Comparison of ENCODE assay signal across 26 cellular contexts in the genomic region with DNA sequence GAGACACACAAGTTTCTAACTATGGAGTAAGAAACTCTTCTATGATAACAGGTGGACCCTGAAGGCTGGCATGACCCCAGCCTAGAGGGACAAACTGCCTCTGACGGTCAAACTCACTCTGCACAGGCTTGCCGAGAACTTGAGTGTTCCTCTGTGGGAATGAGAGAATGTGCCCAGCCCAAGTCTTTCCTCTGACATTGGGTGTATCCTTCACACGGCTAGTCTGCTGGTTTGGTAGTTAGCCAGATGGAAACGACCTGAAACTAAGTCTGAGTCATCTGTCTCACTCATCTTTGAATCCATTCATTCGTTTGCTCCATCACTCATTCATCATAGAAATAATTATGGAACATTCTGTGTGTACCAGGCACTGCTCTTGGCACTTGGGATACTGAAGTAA.
"Had no signal": no experiment of that assay in that cellular context is flagged by ENCODE, and none has a peak within 500 bp of the region (broad histone marks: within the 10 kb centered on the region; RNA-seq: fewer than 3 reads in every experiment).

No MANE protein-coding gene starts in this region.

- H2AFZ ChIP-seq: parathyroid adenoma had no signal

- H3K27ac Mint-ChIP-seq: activated naive CD8-positive, alpha-beta T cell treated with anti-CD3 and anti-CD28 coated beads, Interleukin-2, amount 10 ng/mL, durations not matched to agents 7 days and 5 days; activated T-cell treated with anti-CD3 and anti-CD28 coated beads, Interleukin-2, amount 50 U/mL, for 24 hours; activated T-helper 17 cell treated with anti-CD3 and anti-CD28 coated beads, Interleukin-2, amount 50 U/mL, for 72 hours; nephron progenitor cell had no signal

- H3K4me1 ChIP-seq: right lobe of liver, uterus had no signal

- H3K4me3 ChIP-seq: cardiac muscle cell, right lobe of liver, smooth muscle cell, testis, uterus had no signal

- DNase-seq: activated CD4-positive, alpha-beta T cell treated with anti-CD3 and anti-CD28 coated beads for 1 hour; activated CD8-positive, alpha-beta memory T cell treated with anti-CD3 and anti-CD28 coated beads for 24 hours; activated CD8-positive, alpha-beta memory T cell treated with anti-CD3 and anti-CD28 coated beads, Interleukin-2, amount 50 U/mL, for 4 hours; activated naive CD4-positive, alpha-beta T cell; activated naive CD8-positive, alpha-beta T cell treated with anti-CD3 and anti-CD28 coated beads, Interleukin-2, amount 10 ng/mL, durations not matched to agents 7 days and 5 days; activated T-cell treated with anti-CD3 and anti-CD28 coated beads, Interleukin-2, amount 50 U/mL, for 24 hours; amniotic stem cell; hippocampal formation; left cardiac atrium; nephron progenitor cell; nucleus accumbens; right lobe of liver; stimulated activated CD4-positive, alpha-beta T cell treated with anti-CD3 and anti-CD28 coated beads, Interleukin-2, amount 100 ng/mL, for 48 hours; stimulated activated CD8-positive, alpha-beta memory T cell treated with anti-CD3 and anti-CD28 coated beads, Interleukin-4, amount 100 ng/mL, for 48 hours; stimulated activated naive CD4-positive, alpha-beta T cell; T-helper 9 cell; testis; trophoblast cell; uterus had no signal

- H3K36me3 ChIP-seq: cardiac muscle cell, right lobe of liver, uterus had no signal

- H3K9me3 ChIP-seq: right lobe of liver, testis, uterus had no signal

- H3K27me3 ChIP-seq: cardiac muscle cell, right lobe of liver, testis, uterus had no signal

- H3K27ac ChIP-seq: cardiac muscle cell, epithelial cell of prostate, parathyroid adenoma, right lobe of liver, testis, uterus had no signal

- FAIRE-seq: frontal cortex, islet of Langerhans had no signal

- ATAC-seq: activated T-helper 17 cell treated with anti-CD3 and anti-CD28 coated beads, Interleukin-2, amount 50 U/mL, for 72 hours; left cardiac atrium; right lobe of liver had no signal

- H3K4me1 Mint-ChIP-seq: activated T-helper 17 cell treated with anti-CD3 and anti-CD28 coated beads, Interleukin-2, amount 50 U/mL, for 72 hours had no signal

- H3K79me2 ChIP-seq: parathyroid adenoma had no signal

- H3K36me3 Mint-ChIP-seq: activated naive CD8-positive, alpha-beta T cell treated with anti-CD3 and anti-CD28 coated beads, Interleukin-2, amount 10 ng/mL, durations not matched to agents 7 days and 5 days had no signal

- H3K9me3 Mint-ChIP-seq: activated naive CD8-positive, alpha-beta T cell treated with anti-CD3 and anti-CD28 coated beads, Interleukin-2, amount 10 ng/mL, durations not matched to agents 7 days and 5 days; activated T-cell treated with anti-CD3 and anti-CD28 coated beads, Interleukin-2, amount 50 U/mL, for 24 hours; activated T-helper 17 cell treated with anti-CD3 and anti-CD28 coated beads, Interleukin-2, amount 50 U/mL, for 72 hours; nephron progenitor cell had no signal

- H3K9ac ChIP-seq: parathyroid adenoma had no signal

- H3K4me3 Mint-ChIP-seq: activated naive CD8-positive, alpha-beta T cell treated with anti-CD3 and anti-CD28 coated beads, Interleukin-2, amount 10 ng/mL, durations not matched to agents 7 days and 5 days; activated T-cell treated with anti-CD3 and anti-CD28 coated beads, Interleukin-2, amount 50 U/mL, for 24 hours; activated T-helper 17 cell treated with anti-CD3 and anti-CD28 coated beads, Interleukin-2, amount 50 U/mL, for 72 hours; nephron progenitor cell had no signal

- H3K4me2 ChIP-seq: smooth muscle cell had no signal
